8 cellular contexts compared by ENCODE assay signal in the genomic region with DNA sequence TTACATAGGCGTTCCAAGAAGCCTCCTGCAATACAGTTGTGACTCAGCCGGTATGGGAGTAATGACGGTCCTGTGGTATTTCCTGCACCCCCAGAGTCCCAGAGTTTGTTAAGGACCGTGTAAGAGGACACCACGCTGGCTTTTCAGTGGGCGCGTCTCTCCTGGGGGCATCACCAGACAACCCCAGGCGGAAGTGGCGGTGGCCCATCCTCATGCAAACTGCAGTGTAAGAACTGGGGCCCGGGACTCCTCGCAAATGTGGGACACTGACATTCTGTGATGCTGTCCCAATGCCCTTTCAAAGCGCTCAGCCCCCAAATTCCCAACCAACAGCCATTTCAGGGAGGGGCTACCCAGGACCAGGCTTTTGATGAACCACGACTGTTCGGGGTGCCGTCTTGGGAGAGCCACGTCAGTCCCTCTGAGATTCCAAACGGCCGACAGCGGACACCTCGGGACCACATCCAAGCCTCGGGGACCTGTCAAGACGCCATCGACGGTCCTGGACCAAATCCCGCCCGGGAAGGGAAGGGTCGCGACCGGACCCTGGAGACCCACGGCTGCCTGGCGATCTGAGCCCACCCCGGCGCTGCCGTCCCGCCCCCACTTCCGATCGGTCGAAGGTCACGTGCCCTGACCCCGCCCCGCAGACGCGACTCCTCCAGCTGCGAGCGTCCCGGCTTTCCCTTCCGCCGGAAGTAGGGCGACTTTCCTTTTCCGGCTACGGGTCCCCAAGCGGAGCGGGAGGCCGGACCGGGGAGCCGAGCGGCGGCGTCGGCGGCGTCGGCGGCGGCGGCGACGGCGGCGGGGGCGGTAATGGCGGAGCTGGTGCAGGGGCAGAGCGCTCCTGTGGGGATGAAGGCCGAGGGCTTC. TPM values are rescaled to one million over a fixed set of nuclear protein-coding genes. Genes with fewer than 3 reads are reported as not detected.
DNase-seq lines count a peak whose midpoint lies in the region; ATAC-seq and TF ChIP-seq lines count a peak whose summit lies in the region.

A gene with protein sequence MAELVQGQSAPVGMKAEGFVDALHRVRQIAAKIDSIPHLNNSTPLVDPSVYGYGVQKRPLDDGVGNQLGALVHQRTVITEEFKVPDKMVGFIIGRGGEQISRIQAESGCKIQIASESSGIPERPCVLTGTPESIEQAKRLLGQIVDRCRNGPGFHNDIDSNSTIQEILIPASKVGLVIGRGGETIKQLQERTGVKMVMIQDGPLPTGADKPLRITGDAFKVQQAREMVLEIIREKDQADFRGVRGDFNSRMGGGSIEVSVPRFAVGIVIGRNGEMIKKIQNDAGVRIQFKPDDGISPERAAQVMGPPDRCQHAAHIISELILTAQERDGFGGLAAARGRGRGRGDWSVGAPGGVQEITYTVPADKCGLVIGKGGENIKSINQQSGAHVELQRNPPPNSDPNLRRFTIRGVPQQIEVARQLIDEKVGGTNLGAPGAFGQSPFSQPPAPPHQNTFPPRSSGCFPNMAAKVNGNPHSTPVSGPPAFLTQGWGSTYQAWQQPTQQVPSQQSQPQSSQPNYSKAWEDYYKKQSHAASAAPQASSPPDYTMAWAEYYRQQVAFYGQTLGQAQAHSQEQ (plus strand): TSS at position 713 of the 873 bp plus-strand sequence. CDS start 104 bp downstream, at position 817.

- H3K9me3 ChIP-seq in heart left ventricle (no peaks in the 10 kb centered on the region), upper lobe of left lung (no peaks in the 10 kb centered on the region)

- peaks cover 0 to 19% (median 4%) of the 10 kb centered on the region in 9 donors for H3K36me3 ChIP-seq in heart left ventricle
- H3K36me3 ChIP-seq in upper lobe of left lung: peaks cover 0 to 7% (median 0%) of the 10 kb centered on the region in 4 donors

- H3K27ac Mint-ChIP-seq in T-cell: peak within 1 kb of the TSS; percentile 86 to 92

- H3K4me3 Mint-ChIP-seq in T-cell: peak within 1 kb of the TSS; percentile 88 to 91 (median 91)

- no peaks in the 10 kb centered on the region for H3K9me3 Mint-ChIP-seq in T-cell

- TF ChIP-seq POLR2A in heart left ventricle (IDR thresholded peaks at IDR 0.05): peak in 1 of 2 donors; percentile 82
- peak in 3 of 4 donors; percentile 64 to 88 (median 78) for TF ChIP-seq POLR2A in upper lobe of left lung (IDR thresholded peaks at IDR 0.05)

- peak within 1 kb of the TSS; percentile 34 for H3K27ac ChIP-seq in adipose tissue (ENCODE audit: low read depth, low read length)
- H3K27ac ChIP-seq in heart left ventricle: peak within 1 kb of the TSS; percentile 70 to 98 (median 93)
- peak within 1 kb of the TSS; percentile 89 to 96 (median 92) for H3K27ac ChIP-seq in upper lobe of left lung

- DNase-seq in GM12865 (ENCODE audit: low read depth) (peak; percentile 93), NCI-H1436 treated with DMSO at 0.1 percent for 48 hours (lab: John Stamatoyannopoulos, UW) (peak; percentile 51), T-cell (peak; percentile 68 to 88 (median 78)), heart left ventricle (peak; percentile 95 to 97 (median 96)), posterior vena cava (ENCODE audit: low spot score) (peak; percentile 98), upper lobe of left lung (peak; percentile 92 to 98)

- H3K4me1 ChIP-seq in heart left ventricle (peaks cover 10 to 58% (median 33%) of the 10 kb centered on the region in 12 donors), upper lobe of left lung (peaks cover 18 to 44% (median 27%) of the 10 kb centered on the region in 4 donors)

- no peak for TF ChIP-seq CTCF in GM12865 (IDR thresholded peaks at IDR 0.05; ENCODE audit: insufficient read depth, low read depth, low read length, missing control alignments)
- no peak for TF ChIP-seq CTCF in heart left ventricle (IDR thresholded peaks at IDR 0.05)
- no peak for TF ChIP-seq CTCF in upper lobe of left lung (IDR thresholded peaks at IDR 0.05)

- H3K4me3 ChIP-seq in GM12865 (ENCODE audit: low read depth, low read length) (peak within 1 kb of the TSS; percentile 95), heart left ventricle (peak within 1 kb of the TSS; percentile 69 to 100 (median 90)), upper lobe of left lung (peak within 1 kb of the TSS; percentile 72 to 92 (median 86))

- H3K4me1 Mint-ChIP-seq in T-cell: peaks cover 33 to 54% (median 53%) of the 10 kb centered on the region in 3 donors

- CTCF ChIA-PET in T-cell (lab: Charles Lee): interaction anchor here in 1 of 2 donors (0.5 to 0.7 kb wide), 2 partner anchors 82 to 691 kb away, joined by 4 to 6 read pairs; no protein-coding TSS in a partner anchor

- POLR2A ChIA-PET in T-cell (lab: Charles Lee): interaction anchor here in 1 of 2 donors (0.6 kb wide), 1 partner anchor 743 kb away, joined by 6 read pairs; no protein-coding TSS in a partner anchor

- no peaks in the 10 kb centered on the region for H3K27me3 Mint-ChIP-seq in T-cell

- TF ChIP-seq EP300 in upper lobe of left lung (IDR thresholded peaks at IDR 0.05): peak in 1 of 4 donors; percentile 61

- ATAC-seq in HG02798 (IDR thresholded peaks at IDR 0.05; ENCODE audit: poor library complexity, unreplicated experiment) (peak; percentile 93), T-cell (replicated peaks in 1 of 4) (peak; percentile 84 to 93 (median 88)), heart left ventricle (peak; percentile 81 to 98 (median 96)), upper lobe of left lung (ENCODE audit: low FRiP score in 2 of 2) (peak; percentile 93 to 99)

- H3K36me3 Mint-ChIP-seq in T-cell: peaks cover 3% of the 10 kb centered on the region

- 1% methylated on average over 70 to 74 of the region's 74 CpGs for WGBS in adipose tissue, 3 donors
- WGBS in heart left ventricle, 4 donors: 0 to 1% (median 0%) methylated on average over 7 to 74 of the region's 74 CpGs
- WGBS in upper lobe of left lung, 2 donors: 1% methylated on average over 12 to 54 of the region's 74 CpGs

- no peaks in the 10 kb centered on the region for H3K27me3 ChIP-seq in heart left ventricle
- H3K27me3 ChIP-seq in upper lobe of left lung: no peaks in the 10 kb centered on the region

- intact Hi-C loops in heart left ventricle (cut with DNase I) (loop anchor here in 3 of 10 donors (5.0 to 10.0 kb wide), 3 partner anchors 47 to 132 kb away; no protein-coding TSS in a partner anchor), posterior vena cava (cut with DNase I) (no loop called here)

RNA-seq across cellular contexts. Expression of the gene that starts here (rescaled TPM):
- total RNA-seq in T-cell (10 to 100 TPM; 34.2 to 44.7 (median 41.9) TPM), heart left ventricle (10 to 100 TPM; 17.5 to 39.5 (median 28.9) TPM), posterior vena cava (10 to 100 TPM; 35.9 to 39.2 TPM), upper lobe of left lung (100 to 1,000 TPM in 1 of 6 donors, 10 to 100 TPM in 5; 28.7 to 139 (median 43.6) TPM)
- polyA plus RNA-seq in adipose tissue (10 to 100 TPM; 13.3 to 27.9 (median 23.1) TPM), heart left ventricle (10 to 100 TPM; 14.4 to 20.5 TPM)

Comparison
In these comparisons a context has a peak if more than half of its experiments do, and no peak if none do; other contexts are left out.
1. Peak in every context shown above with its lines: DNase-seq, ATAC-seq, H3K4me3 ChIP-seq and H3K27ac ChIP-seq.
2. H3K27ac ChIP-seq: peak in every context shown above with its lines; median percentile 93 in heart left ventricle; 92 in upper lobe of left lung; 34 in adipose tissue.